ENCODE assay signal across 16 cellular contexts in the genomic region with DNA sequence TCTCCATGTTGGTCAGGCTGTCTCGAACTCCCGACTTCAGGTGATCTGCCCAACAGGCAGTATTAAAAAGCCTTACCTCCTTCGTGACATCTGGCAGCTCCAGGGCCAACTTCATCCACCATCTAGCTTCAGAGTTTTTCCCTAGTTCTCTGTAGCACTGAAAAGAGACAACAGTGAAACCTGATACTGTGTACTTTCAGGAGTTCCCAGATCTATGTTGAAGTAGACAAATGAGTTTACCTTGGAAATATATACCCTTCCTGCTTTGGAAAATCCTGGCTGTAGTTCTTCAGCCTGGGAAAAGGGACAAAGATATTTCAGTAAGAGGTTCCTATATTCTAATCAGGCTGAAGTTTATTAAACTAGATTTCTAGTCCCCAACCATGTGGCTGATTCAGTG. TPM values are rescaled to one million over a fixed set of nuclear protein-coding genes. Genes with fewer than 3 reads are reported as not detected.
DNase-seq lines count a peak whose midpoint lies in the region; ATAC-seq, FAIRE-seq and TF ChIP-seq lines count a peak whose summit lies in the region.
"Had no signal": no experiment of that assay in that cellular context is flagged by ENCODE, and none has a peak within 500 bp of the region (broad histone marks: within the 10 kb centered on the region; RNA-seq: fewer than 3 reads in every experiment).

No MANE protein-coding gene starts in this region.

- FAIRE-seq in GM12892 (lab: Jason Lieb, UNC): no peak

- H3K27ac Mint-ChIP-seq in WTC11: peak overlapping the region; percentile 74; the same call in 1 of the 2 replicates

- peak overlapping the region; percentile 94 for H3K27ac ChIP-seq in C4-2B

- POLR2A ChIA-PET in WTC11 (lab: Charles Lee): no interaction called here

- no peak for TF ChIP-seq POLR2A in GM12892 (IDR thresholded peaks at IDR 0.05; ENCODE audit: low read depth, low read length)

- DNase-seq in DMS53 treated with DMSO at 0.1 percent for 48 hours (lab: John Stamatoyannopoulos, UW; ENCODE audit: unreplicated experiment) (peak; percentile 50), NCI-H2171 treated with DMSO at 0.1 percent for 48 hours (lab: John Stamatoyannopoulos, UW) (peak; percentile 84), WTC11 (ENCODE audit: low spot score) (no peak), medulla oblongata (ENCODE audit: extremely low spot score) (no peak), GM12892 (ENCODE audit: insufficient read length) (no peak), NCI-H226 (no peak)
- no peak for DNase-seq in stimulated activated naive CD4-positive, alpha-beta T cell treated with Interleukin-2 at 50 U/mL for 16 hours (lab: John Stamatoyannopoulos, UW)
- DNase-seq: HCEC 1CT, KBM-7, NCI-H1092 treated with DMSO at 0.1 percent for 48 hours, NCI-H187 treated with DMSO at 0.1 percent for 48 hours, NCI-H345, NCI-H82, T-cell, T1000 had no signal

- H3K27me3 Mint-ChIP-seq in WTC11 (ENCODE audit: low read depth): no peaks in the 10 kb centered on the region
- H3K27me3 Mint-ChIP-seq: T-cell had no signal

- CTCF ChIA-PET in WTC11 (lab: Charles Lee): interaction anchor here (1.1 to 2.9 kb wide), 5 partner anchors 10 to 157 kb away, joined by 3 to 16 read pairs (median 9); a partner anchor contains a TSS

- TF ChIP-seq CTCF in C4-2B (conservative IDR thresholded peaks at IDR 0.05): no peak
- TF ChIP-seq CTCF in WTC11 (IDR thresholded peaks at IDR 0.05): no peak

- ATAC-seq in WTC11: no peak
- ATAC-seq: T-cell had no signal

- H3K36me3 Mint-ChIP-seq in WTC11: peaks cover 29% of the 10 kb centered on the region

- no peak overlapping the region for H3K4me3 Mint-ChIP-seq in WTC11
- H3K4me3 Mint-ChIP-seq: T-cell had no signal

- no peaks in the 10 kb centered on the region for H3K9me3 Mint-ChIP-seq in WTC11
- H3K9me3 Mint-ChIP-seq: T-cell had no signal

- peaks cover 43% of the 10 kb centered on the region for H3K4me1 Mint-ChIP-seq in WTC11
- H3K4me1 Mint-ChIP-seq: T-cell had no signal

TF ChIP-seq in WTC11, 78 proteins besides CTCF, POLR2A, EP300 and RAD21:
- TF ChIP-seq RORB (CRISPR knock-in tag; IDR thresholded peaks at IDR 0.05): no peak
- TF ChIP-seq SOX15 (CRISPR knock-in tag; IDR thresholded peaks at IDR 0.05): no peak
- TF ChIP-seq NFATC4 (CRISPR knock-in tag; IDR thresholded peaks at IDR 0.05): no peak
- TF ChIP-seq TEAD4 (CRISPR knock-in tag; IDR thresholded peaks at IDR 0.05): no peak
- no peak for TF ChIP-seq ESRRA (CRISPR knock-in tag; IDR thresholded peaks at IDR 0.05; ENCODE audit: borderline replicate concordance)
- no peak for TF ChIP-seq CREB1 (CRISPR knock-in tag; IDR thresholded peaks at IDR 0.05)
- no peak for TF ChIP-seq TCF7 (CRISPR knock-in tag; IDR thresholded peaks at IDR 0.05; ENCODE audit: low read depth)
- TF ChIP-seq, protein P1, sequence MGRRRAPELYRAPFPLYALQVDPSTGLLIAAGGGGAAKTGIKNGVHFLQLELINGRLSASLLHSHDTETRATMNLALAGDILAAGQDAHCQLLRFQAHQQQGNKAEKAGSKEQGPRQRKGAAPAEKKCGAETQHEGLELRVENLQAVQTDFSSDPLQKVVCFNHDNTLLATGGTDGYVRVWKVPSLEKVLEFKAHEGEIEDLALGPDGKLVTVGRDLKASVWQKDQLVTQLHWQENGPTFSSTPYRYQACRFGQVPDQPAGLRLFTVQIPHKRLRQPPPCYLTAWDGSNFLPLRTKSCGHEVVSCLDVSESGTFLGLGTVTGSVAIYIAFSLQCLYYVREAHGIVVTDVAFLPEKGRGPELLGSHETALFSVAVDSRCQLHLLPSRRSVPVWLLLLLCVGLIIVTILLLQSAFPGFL (CRISPR knock-in tag; IDR thresholded peaks at IDR 0.05; ENCODE audit: borderline replicate concordance): no peak
- TF ChIP-seq, protein P2, sequence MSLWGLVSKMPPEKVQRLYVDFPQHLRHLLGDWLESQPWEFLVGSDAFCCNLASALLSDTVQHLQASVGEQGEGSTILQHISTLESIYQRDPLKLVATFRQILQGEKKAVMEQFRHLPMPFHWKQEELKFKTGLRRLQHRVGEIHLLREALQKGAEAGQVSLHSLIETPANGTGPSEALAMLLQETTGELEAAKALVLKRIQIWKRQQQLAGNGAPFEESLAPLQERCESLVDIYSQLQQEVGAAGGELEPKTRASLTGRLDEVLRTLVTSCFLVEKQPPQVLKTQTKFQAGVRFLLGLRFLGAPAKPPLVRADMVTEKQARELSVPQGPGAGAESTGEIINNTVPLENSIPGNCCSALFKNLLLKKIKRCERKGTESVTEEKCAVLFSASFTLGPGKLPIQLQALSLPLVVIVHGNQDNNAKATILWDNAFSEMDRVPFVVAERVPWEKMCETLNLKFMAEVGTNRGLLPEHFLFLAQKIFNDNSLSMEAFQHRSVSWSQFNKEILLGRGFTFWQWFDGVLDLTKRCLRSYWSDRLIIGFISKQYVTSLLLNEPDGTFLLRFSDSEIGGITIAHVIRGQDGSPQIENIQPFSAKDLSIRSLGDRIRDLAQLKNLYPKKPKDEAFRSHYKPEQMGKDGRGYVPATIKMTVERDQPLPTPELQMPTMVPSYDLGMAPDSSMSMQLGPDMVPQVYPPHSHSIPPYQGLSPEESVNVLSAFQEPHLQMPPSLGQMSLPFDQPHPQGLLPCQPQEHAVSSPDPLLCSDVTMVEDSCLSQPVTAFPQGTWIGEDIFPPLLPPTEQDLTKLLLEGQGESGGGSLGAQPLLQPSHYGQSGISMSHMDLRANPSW (CRISPR knock-in tag; conservative IDR thresholded peaks at IDR 0.05; ENCODE audit: low read depth): no peak
- no peak for TF ChIP-seq TEAD1 (CRISPR knock-in tag; IDR thresholded peaks at IDR 0.05)
- TF ChIP-seq ETV6 (CRISPR knock-in tag; IDR thresholded peaks at IDR 0.05): no peak
- no peak for TF ChIP-seq ZNF416 (CRISPR knock-in tag; IDR thresholded peaks at IDR 0.05)
- TF ChIP-seq ZBTB21 (CRISPR knock-in tag; IDR thresholded peaks at IDR 0.05; ENCODE audit: borderline replicate concordance): no peak

RNA-seq across cellular contexts. Expression of a gene that starts 18.0 kb away (rescaled TPM):
- total RNA-seq in WTC11 (2021): 21.7 to 25.9 TPM (median 22.8 TPM) in 3 replicates
- polyA plus RNA-seq in GM12892 (2012; ENCODE audit: missing spikeins): 19.9 TPM

RNA-seq across cellular contexts. Expression of a gene that starts 26.8 kb away (rescaled TPM):
- total RNA-seq in WTC11 (2021): 42.3 to 63.8 TPM (median 62.9 TPM) in 3 replicates
- 24.7 TPM for polyA plus RNA-seq in GM12892 (2012; ENCODE audit: missing spikeins)

RNA-seq across cellular contexts. Expression of a gene that starts 32.7 kb away (rescaled TPM):
- total RNA-seq in WTC11 (2021): 0.46 to 0.92 TPM (median 0.72 TPM) in 3 replicates
- 1.2 TPM for polyA plus RNA-seq in GM12892 (2012; ENCODE audit: missing spikeins)

RNA-seq across cellular contexts. Expression of a gene that starts 42.1 kb away (rescaled TPM):
- total RNA-seq in WTC11 (2021): 29.7 to 36.4 TPM (median 31.0 TPM) in 3 replicates
- 23.4 TPM for polyA plus RNA-seq in GM12892 (2012; ENCODE audit: missing spikeins)

Comparison
In these comparisons a context has a peak if more than half of its experiments do, and no peak if none do; other contexts are left out.
1. DNase-seq: peak in DMS53 treated with DMSO at 0.1 percent for 48 hours (single experiment) and NCI-H2171 treated with DMSO at 0.1 percent for 48 hours (single experiment); none in WTC11 (single experiment), medulla oblongata (single experiment), GM12892 (single experiment), stimulated activated naive CD4-positive, alpha-beta T cell treated with Interleukin-2 at 50 U/mL for 16 hours (single experiment) and NCI-H226 (single experiment).